1 cellular context compared by ENCODE assay signal in genomic region chr15:66399276-66399675, GRCh38.
TF ChIP-seq lines count a peak whose summit lies in the region.

No MANE protein-coding gene starts in this region.

TF ChIP-seq in H1, 55 proteins besides CTCF, POLR2A, EP300 and RAD21:
- TF ChIP-seq CTBP2 (IDR thresholded peaks at IDR 0.05; ENCODE audit: borderline replicate concordance, insufficient read depth, insufficient read length, low read length) (no peak), JUND (IDR thresholded peaks at IDR 0.05; ENCODE audit: low read length) (no peak), KDM5A (IDR thresholded peaks at IDR 0.05; ENCODE audit: low read length) (no peak), TCF12 (IDR thresholded peaks at IDR 0.05; ENCODE audit: low read depth, low read length) (no peak)
